In the genomic region with DNA sequence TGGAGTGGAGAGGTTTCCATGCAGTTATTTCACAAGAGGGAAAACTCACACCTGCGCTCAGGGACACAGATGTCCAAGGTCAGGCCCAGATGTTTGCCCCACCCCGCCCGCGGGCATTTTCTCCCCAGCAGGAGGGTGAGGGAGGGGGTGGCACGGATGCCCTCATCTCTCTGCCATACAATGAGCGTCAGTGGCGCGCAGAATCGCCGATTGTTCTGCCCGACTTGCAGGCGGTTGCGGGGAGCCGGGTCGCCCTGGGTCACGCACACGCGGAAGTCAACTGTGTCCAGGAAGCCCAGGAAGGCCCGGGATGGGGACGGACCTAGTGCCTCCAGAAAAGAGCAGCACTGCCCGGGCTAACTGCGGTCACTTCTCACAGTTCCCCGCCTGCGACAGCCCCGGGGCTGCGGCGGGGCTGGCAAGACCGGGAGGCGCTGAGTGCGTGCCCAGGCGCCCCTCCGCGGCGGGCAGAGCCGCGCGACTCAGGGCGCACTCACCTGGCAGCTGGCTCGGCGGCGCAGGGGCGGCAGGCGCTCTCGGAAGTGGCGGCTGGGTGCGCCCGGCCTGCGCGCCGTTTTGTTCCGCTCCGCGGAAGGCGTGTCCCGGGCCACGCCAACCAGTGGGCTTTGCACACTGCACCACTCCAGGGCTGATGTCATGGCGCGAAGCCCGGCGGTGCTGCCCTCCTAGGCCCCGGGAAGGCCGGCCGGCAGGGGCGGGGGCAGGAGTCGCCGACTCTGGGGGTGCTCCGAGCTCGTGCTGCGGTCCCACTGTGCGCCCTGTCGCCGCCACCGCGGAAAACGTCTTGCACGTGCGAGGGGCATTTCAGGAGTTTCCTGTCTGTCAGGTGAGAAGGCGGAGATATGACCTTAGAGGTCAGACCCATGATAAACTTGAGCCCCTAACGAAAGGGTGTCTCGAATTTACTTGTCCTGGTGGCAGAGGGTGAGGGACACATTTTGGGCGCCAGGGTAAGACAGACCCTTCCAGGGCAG, we compare ENCODE assay signal across 8 cellular contexts. TPM values are rescaled to one million over a fixed set of nuclear protein-coding genes. Genes with fewer than 3 reads are reported as not detected.
DNase-seq lines count a peak whose midpoint lies in the region; ATAC-seq, FAIRE-seq and TF ChIP-seq lines count a peak whose summit lies in the region.

TSS of gene CSRP1 (minus strand) at position 551 of the 995 bp plus-strand sequence. CDS start 10,820 bp downstream, outside the sequence.

- no peaks in the 10 kb centered on the region for H3K9me3 Mint-ChIP-seq in activated naive CD4-positive, alpha-beta T cell treated with anti-CD3 and anti-CD28 coated beads, Interleukin-2, amount 10 ng/mL, durations not matched to agents 7 days and 5 days
- H3K9me3 Mint-ChIP-seq in glutamatergic neuron (ENCODE audit: unreplicated experiment) = peaks cover 8% of the 10 kb centered on the region

- peak within 1 kb of the TSS; percentile 96 for H3K4me3 Mint-ChIP-seq in activated naive CD4-positive, alpha-beta T cell treated with anti-CD3 and anti-CD28 coated beads, Interleukin-2, amount 10 ng/mL, durations not matched to agents 7 days and 5 days
- H3K4me3 Mint-ChIP-seq in glutamatergic neuron (ENCODE audit: unreplicated experiment) = peak within 1 kb of the TSS; percentile 81

- H3K4me1 ChIP-seq in pancreas (peaks cover 32 to 55% (median 33%) of the 10 kb centered on the region in 3 donors), thyroid gland (peaks cover 63 to 71% of the 10 kb centered on the region in 2 donors)

- no peak for FAIRE-seq in pancreas (lab: Jason Lieb, UNC)

- peaks cover 69% of the 10 kb centered on the region for H3K4me1 Mint-ChIP-seq in activated naive CD4-positive, alpha-beta T cell treated with anti-CD3 and anti-CD28 coated beads, Interleukin-2, amount 10 ng/mL, durations not matched to agents 7 days and 5 days
- peaks cover 11% of the 10 kb centered on the region for H3K4me1 Mint-ChIP-seq in glutamatergic neuron (ENCODE audit: low read depth, unreplicated experiment)

- TF ChIP-seq POLR2A in thyroid gland (IDR thresholded peaks at IDR 0.05) = peak; percentile 95 to 100

- DNase-seq in EH (ENCODE audit: low read depth) = peak; percentile 90
- DNase-seq in Kasumi-1 (lab: John Stamatoyannopoulos, UW) = peak; percentile 56 to 59
- DNase-seq in SK-N-MC (ENCODE audit: low read depth, low spot score) = no peak
- DNase-seq in activated naive CD4-positive, alpha-beta T cell treated with anti-CD3 and anti-CD28 coated beads, Interleukin-2, amount 10 ng/mL, durations not matched to agents 7 days and 5 days = peak; percentile 91
- DNase-seq in glutamatergic neuron = peak; percentile 56
- DNase-seq in pancreas = peak; percentile 88 to 94 (median 92)
- DNase-seq in thyroid gland = peak; percentile 91 to 93

- H3K27ac ChIP-seq in SK-N-MC (peak within 1 kb of the TSS; percentile 76), pancreas (peak within 1 kb of the TSS; percentile 91 to 96 (median 92)), thyroid gland (peak within 1 kb of the TSS; percentile 85 to 99 (median 96))

- ATAC-seq in GM21737 (IDR thresholded peaks at IDR 0.05; ENCODE audit: unreplicated experiment) = peak; percentile 91
- ATAC-seq in pancreas = peak; percentile 86 to 93 (median 92)

- peaks cover 11% of the 10 kb centered on the region for H3K36me3 Mint-ChIP-seq in activated naive CD4-positive, alpha-beta T cell treated with anti-CD3 and anti-CD28 coated beads, Interleukin-2, amount 10 ng/mL, durations not matched to agents 7 days and 5 days
- peaks cover 9% of the 10 kb centered on the region for H3K36me3 Mint-ChIP-seq in glutamatergic neuron (ENCODE audit: unreplicated experiment)

- H3K27ac Mint-ChIP-seq in activated naive CD4-positive, alpha-beta T cell treated with anti-CD3 and anti-CD28 coated beads, Interleukin-2, amount 10 ng/mL, durations not matched to agents 7 days and 5 days = peak within 1 kb of the TSS; percentile 91
- H3K27ac Mint-ChIP-seq in glutamatergic neuron (ENCODE audit: unreplicated experiment) = no peak within 1 kb of the TSS

- H3K27me3 Mint-ChIP-seq in activated naive CD4-positive, alpha-beta T cell treated with anti-CD3 and anti-CD28 coated beads, Interleukin-2, amount 10 ng/mL, durations not matched to agents 7 days and 5 days = no peaks in the 10 kb centered on the region
- H3K27me3 Mint-ChIP-seq in glutamatergic neuron (ENCODE audit: unreplicated experiment) = peaks cover 11% of the 10 kb centered on the region

- 1% methylated on average over 77 to 81 of the region's 81 CpGs for WGBS in pancreas, 2 donors
- WGBS in thyroid gland, 2 donors = 7 to 10% methylated on average over 5 to 33 of the region's 81 CpGs

- CTCF ChIA-PET in activated naive CD4-positive, alpha-beta T cell treated with anti-CD3 and anti-CD28 coated beads, Interleukin-2, amount 10 ng/mL, durations not matched to agents 7 days and 5 days (lab: Charles Lee) = interaction anchor here (0.7 to 10.7 kb wide), 8 partner anchors 9 to 203 kb away, joined by 3 to 103 read pairs (median 4); no protein-coding TSS in a partner anchor

- H3K36me3 ChIP-seq in SK-N-MC (ENCODE audit: insufficient read depth, low read length) (no peaks in the 10 kb centered on the region; the same call in 1 of the 2 replicates), pancreas (no peaks in the 10 kb centered on the region), thyroid gland (no peaks in the 10 kb centered on the region)

- H3K27me3 ChIP-seq in pancreas (no peaks in the 10 kb centered on the region), thyroid gland (no peaks in the 10 kb centered on the region)

- H3K4me3 ChIP-seq in SK-N-MC (peak within 1 kb of the TSS; percentile 83), pancreas (peak within 1 kb of the TSS; percentile 62 to 83 (median 70)), thyroid gland (replicated peaks in 1 of 3) (peak within 1 kb of the TSS; percentile 68 to 80 (median 78))

- intact Hi-C loops in pancreas (cut with DNase I) (no loop called here), thyroid gland (cut with DNase I) (no loop called here)

- H3K9me3 ChIP-seq in SK-N-MC (ENCODE audit: low read depth, low read length) (no peaks in the 10 kb centered on the region), pancreas (no peaks in the 10 kb centered on the region), thyroid gland (no peaks in the 10 kb centered on the region)

- peak within 1 kb of the TSS; percentile 79 for H3K9ac ChIP-seq in SK-N-MC (ENCODE audit: insufficient read length)

- no peak for TF ChIP-seq CTCF in glutamatergic neuron (IDR thresholded peaks at IDR 0.05; ENCODE audit: partially characterized antibody, unreplicated experiment)
- TF ChIP-seq CTCF in pancreas (IDR thresholded peaks at IDR 0.05) = no peak
- peak in 2 of 6 experiments; percentile 10 to 19 for TF ChIP-seq CTCF in thyroid gland (IDR thresholded peaks at IDR 0.05)

RNA-seq across cellular contexts. Expression of gene CSRP1, which starts in this region (rescaled TPM):
- total RNA-seq in glutamatergic neuron (ENCODE audit: unreplicated experiment) (6.2 TPM), pancreas (10 to 100 TPM; 49.6 to 91.9 (median 54.8) TPM), thyroid gland (100 to 1,000 TPM; 285 to 835 (median 454) TPM)
- polyA plus RNA-seq in pancreas = 100 to 1,000 TPM in 1 of 2 donors, 10 to 100 TPM in 1; 91.9 to 103 TPM
